ENCODE assay signal across 8 cellular contexts in the genomic region with DNA sequence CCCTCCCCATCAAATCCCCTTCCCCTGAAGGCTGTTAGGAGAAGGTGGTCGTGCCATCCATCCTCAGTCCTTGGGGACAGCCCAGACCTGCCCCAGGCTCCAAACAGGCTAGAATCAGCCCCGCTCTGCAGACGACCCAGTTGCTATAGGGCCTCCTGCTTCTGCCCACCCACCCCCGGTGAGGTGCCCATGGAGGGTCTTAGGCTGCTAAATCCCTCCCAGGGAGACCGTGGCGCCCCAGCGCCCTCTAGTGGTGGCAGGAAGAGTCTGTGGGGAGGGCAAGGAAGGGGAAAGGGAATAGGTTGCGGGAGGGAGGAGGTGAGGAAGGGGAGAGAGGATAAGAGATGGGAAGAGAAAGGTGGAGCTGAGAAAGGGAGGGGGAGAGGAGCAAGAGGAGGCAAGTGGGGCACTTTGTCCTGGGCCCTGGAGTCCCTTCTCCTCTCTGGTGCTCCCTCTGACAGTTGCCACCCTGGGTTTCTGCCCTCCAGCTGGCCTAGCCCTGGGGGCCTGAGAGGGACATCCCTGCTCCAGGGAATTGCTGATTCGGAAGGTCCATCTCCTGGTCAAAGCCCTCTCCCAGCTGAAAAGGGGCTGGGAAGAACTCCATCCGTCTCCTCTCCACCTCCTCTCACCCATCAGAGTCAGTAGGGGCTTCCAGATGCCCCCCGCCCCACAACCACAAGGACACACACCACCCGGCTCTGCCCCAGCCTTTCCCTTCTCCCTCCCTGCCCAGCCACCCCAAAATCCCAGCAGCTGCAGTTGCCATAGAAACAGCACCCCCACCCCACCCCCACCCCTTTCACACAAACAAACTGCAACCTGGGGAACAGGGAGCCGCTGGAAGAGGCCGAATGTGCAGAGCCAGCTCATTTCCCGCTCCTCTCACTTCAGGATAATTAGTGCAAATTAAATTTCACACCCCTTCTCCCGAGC. TPM values are rescaled to one million over a fixed set of nuclear protein-coding genes. Genes with fewer than 3 reads are reported as not detected.
DNase-seq lines count a peak whose midpoint lies in the region; ATAC-seq and TF ChIP-seq lines count a peak whose summit lies in the region.

No MANE protein-coding gene starts in this region.

- H3K4me1 ChIP-seq in breast epithelium, result no peaks in the 10 kb centered on the region
- H3K4me1 ChIP-seq in thyroid gland, result no peaks in the 10 kb centered on the region

- peak in 2 of 3 donors; percentile 31 to 39 for TF ChIP-seq CTCF in breast epithelium (IDR thresholded peaks at IDR 0.05)
- peak in 4 of 6 experiments; percentile 31 to 54 (median 42) for TF ChIP-seq CTCF in thyroid gland (IDR thresholded peaks at IDR 0.05)

- peaks cover 0 to under 1% of the 10 kb centered on the region in 2 donors for H3K9me3 ChIP-seq in breast epithelium
- no peaks in the 10 kb centered on the region for H3K9me3 ChIP-seq in thyroid gland

- no peak overlapping the region for H3K4me3 ChIP-seq in breast epithelium
- H3K4me3 ChIP-seq in thyroid gland (replicated peaks in 1 of 3), result no peak overlapping the region

- DNase-seq in AG08396 (ENCODE audit: low spot score), result peak; percentile 45
- DNase-seq in GM19240 (ENCODE audit: insufficient read length, low spot score), result peak; percentile 21
- DNase-seq in T follicular helper cell (ENCODE audit: low read depth), result peak; percentile 3
- DNase-seq in breast epithelium (ENCODE audit: low spot score in 2 of 2), result peak in 1 of 2 donors; percentile 50
- DNase-seq in medulla oblongata (ENCODE audit: extremely low spot score), result peak; percentile 62
- DNase-seq in thyroid gland, result peak; percentile 7 to 18
- no peak for DNase-seq in NOMO-1 treated with DMSO at 0.1 percent for 48 hours (lab: John Stamatoyannopoulos, UW; ENCODE audit: unreplicated experiment)

- 27 to 30% methylated on average over 15 to 16 of the region's 16 CpGs for WGBS in thyroid gland, 2 donors

- ATAC-seq in GM18861 (IDR thresholded peaks at IDR 0.05; ENCODE audit: unreplicated experiment), result no peak

- intact Hi-C loops in breast epithelium (cut with DNase I; ENCODE audit: low total_unique reads), result no loop called here
- intact Hi-C loops in thyroid gland (cut with DNase I), result no loop called here

- H3K27ac ChIP-seq in breast epithelium (no peak overlapping the region), thyroid gland (no peak overlapping the region)

- H3K36me3 ChIP-seq in breast epithelium (no peaks in the 10 kb centered on the region), thyroid gland (no peaks in the 10 kb centered on the region)

- no peak for TF ChIP-seq POLR2A in breast epithelium (IDR thresholded peaks at IDR 0.05)
- TF ChIP-seq POLR2A in thyroid gland (IDR thresholded peaks at IDR 0.05), result no peak

- H3K27me3 ChIP-seq in breast epithelium (no peaks in the 10 kb centered on the region), thyroid gland (no peaks in the 10 kb centered on the region)

RNA-seq across cellular contexts. Expression of gene CAMK2N1, which starts 55.4 kb away (rescaled TPM):
- total RNA-seq in breast epithelium (10 to 100 TPM in 2 of 3 donors, 1 to 10 TPM in 1; 5.6 to 26.9 (median 17.0) TPM), thyroid gland (10 to 100 TPM in 1 of 4 donors, 1 to 10 TPM in 3; 3.2 to 12.2 (median 8.1) TPM)
